In genomic region chr20:23361651-23362391, GRCh38 we compare ENCODE assay signal across 1 cellular context.
TF ChIP-seq lines count a peak whose summit lies in the region.

Gene GZF1, plus strand, starts transcription at chr20:23362182. Its CDS starts 2,202 bp downstream, at chr20:23364384.

TF ChIP-seq in HepG2, 621 proteins besides CTCF, POLR2A, EP300 and RAD21 (continued from another document and continues in another):
- TF ChIP-seq HMGXB3 (CRISPR knock-in tag; IDR thresholded peaks at IDR 0.05; ENCODE audit: borderline replicate concordance) = peak; percentile 93
- TF ChIP-seq NCOA1 (CRISPR knock-in tag; IDR thresholded peaks at IDR 0.05) = no peak
- peak; percentile 98 for TF ChIP-seq ZNF274 (CRISPR knock-in tag; IDR thresholded peaks at IDR 0.05)
- peak; percentile 98 for TF ChIP-seq ZNF547 (CRISPR knock-in tag; IDR thresholded peaks at IDR 0.05)
- peak; percentile 99 for TF ChIP-seq MXD1 (CRISPR knock-in tag; IDR thresholded peaks at IDR 0.05)
- TF ChIP-seq ZNF225 (CRISPR knock-in tag; IDR thresholded peaks at IDR 0.05) = peak; percentile 87; the same call in 1 of the 2 replicates
- TF ChIP-seq FOXO4 (CRISPR knock-in tag; conservative IDR thresholded peaks at IDR 0.05) = no peak
- peak; percentile 95 to 96 for TF ChIP-seq HMGXB4 (CRISPR knock-in tag; IDR thresholded peaks at IDR 0.05; ENCODE audit: borderline replicate concordance in 1 of 2, low read depth in 1 of 2)
- TF ChIP-seq ZNF816 (CRISPR knock-in tag; IDR thresholded peaks at IDR 0.05; ENCODE audit: borderline replicate concordance) = no peak; the same call in 1 of the 2 replicates
- TF ChIP-seq CREBL2 (CRISPR knock-in tag; IDR thresholded peaks at IDR 0.05; ENCODE audit: borderline replicate concordance) = peak; percentile 96
- peak; percentile 74 for TF ChIP-seq ZBTB44 (CRISPR knock-in tag; IDR thresholded peaks at IDR 0.05)
- peak; percentile 73; the same call in 1 of the 2 replicates for TF ChIP-seq AKNA (CRISPR knock-in tag; IDR thresholded peaks at IDR 0.05; ENCODE audit: borderline replicate concordance)
- TF ChIP-seq CREB1 (IDR thresholded peaks at IDR 0.05) = peak; percentile 99
- TF ChIP-seq CREB1 (CRISPR knock-in tag; IDR thresholded peaks at IDR 0.05) = peak; percentile 91
- peak; percentile 69 for TF ChIP-seq ZNF770 (CRISPR knock-in tag; IDR thresholded peaks at IDR 0.05)
- peak; percentile 83; the same call in 1 of the 2 replicates for TF ChIP-seq HNRNPUL1 (IDR thresholded peaks at IDR 0.05; ENCODE audit: low read depth, low read length)
- TF ChIP-seq GATA4 (IDR thresholded peaks at IDR 0.05; ENCODE audit: borderline replicate concordance, low read depth) = peak; percentile 83
- TF ChIP-seq ZNF709 (CRISPR knock-in tag; IDR thresholded peaks at IDR 0.05) = peak; percentile 97
- peak; percentile 100 for TF ChIP-seq ZBTB8A (CRISPR knock-in tag; IDR thresholded peaks at IDR 0.05; ENCODE audit: borderline replicate concordance, low read depth)
- TF ChIP-seq DRAP1 (CRISPR knock-in tag; IDR thresholded peaks at IDR 0.05) = peak; percentile 94
- TF ChIP-seq PAWR (CRISPR knock-in tag; IDR thresholded peaks at IDR 0.05; ENCODE audit: borderline replicate concordance) = peak; percentile 93; the same call in 1 of the 2 replicates
- no peak for TF ChIP-seq ZNF562 (CRISPR knock-in tag; IDR thresholded peaks at IDR 0.05; ENCODE audit: borderline replicate concordance)
- TF ChIP-seq RNF2 (conservative IDR thresholded peaks at IDR 0.05; ENCODE audit: low read depth) = peak; percentile 89
- 0 out of 2 replicates have a peak, but pooled peaks have one; percentile 46 for TF ChIP-seq ONECUT2 (CRISPR knock-in tag; IDR thresholded peaks at IDR 0.05)
- peak; percentile 49; the same call in 1 of the 2 replicates for TF ChIP-seq NCOR1 (IDR thresholded peaks at IDR 0.05; ENCODE audit: borderline replicate concordance, low read length)
- TF ChIP-seq FOXP4 (CRISPR knock-in tag; IDR thresholded peaks at IDR 0.05) = peak; percentile 85
- TF ChIP-seq ZNF232 (CRISPR knock-in tag; IDR thresholded peaks at IDR 0.05; ENCODE audit: borderline replicate concordance) = peak; percentile 95
- TF ChIP-seq HMG20A (CRISPR knock-in tag; IDR thresholded peaks at IDR 0.05; ENCODE audit: borderline replicate concordance) = peak; percentile 14; the same call in 1 of the 2 replicates
- TF ChIP-seq USF2 (IDR thresholded peaks at IDR 0.05; ENCODE audit: low read depth, low read length) = peak; percentile 98
- peak; percentile 99 for TF ChIP-seq USF2 (CRISPR knock-in tag; IDR thresholded peaks at IDR 0.05; ENCODE audit: borderline replicate concordance)
